Comparison of ENCODE assay signal across 23 cellular contexts in genomic region chr1:71689635-71690034, GRCh38.
"Had no signal": no experiment of that assay in that cellular context is flagged by ENCODE, and none has a peak within 500 bp of the region (broad histone marks: within the 10 kb centered on the region; RNA-seq: fewer than 3 reads in every experiment).

No MANE protein-coding gene starts in this region.

- H3K4me3 ChIP-seq: K562, SJCRH30 had no signal

- H3K36me3 Mint-ChIP-seq: IgD-negative memory B cell had no signal

- FAIRE-seq: HTR-8/SVneo, K562 had no signal

- H3K27me3 Mint-ChIP-seq: IgD-negative memory B cell had no signal

- H3K4me1 ChIP-seq: SJCRH30 had no signal

- DNase-seq: Kasumi-1, MM.1S, NCI-H1092 treated with DMSO at 0.1 percent for 48 hours, NCI-H1436, NCI-H1694, NCI-H1930, NCI-H2081, NCI-H2107, NCI-H2227 treated with DMSO at 0.1 percent for 48 hours, NCI-H524, NCI-H69, NCI-H774, PC-3, SHP77 treated with DMSO at 0.1 percent for 48 hours, SJCRH30 had no signal

- H3K4me1 Mint-ChIP-seq: IgD-negative memory B cell had no signal

- H3K27ac Mint-ChIP-seq: IgD-negative memory B cell had no signal

- ATAC-seq: K562, Panc1, PC-3, Right ventricle myocardium inferior, SK-N-SH treated with all-trans-retinoic acid at 6 μM for 48 hours had no signal

- H3K27me3 ChIP-seq: SJCRH30 had no signal

- H3K27ac ChIP-seq: HL-60, KMS-11, SJCRH30 had no signal

- H3K4me3 Mint-ChIP-seq: IgD-negative memory B cell had no signal

- H3K9me3 ChIP-seq: SJCRH30 had no signal

- H3K36me3 ChIP-seq: SJCRH30 had no signal
